ENCODE assay signal across 15 cellular contexts in the genomic region with DNA sequence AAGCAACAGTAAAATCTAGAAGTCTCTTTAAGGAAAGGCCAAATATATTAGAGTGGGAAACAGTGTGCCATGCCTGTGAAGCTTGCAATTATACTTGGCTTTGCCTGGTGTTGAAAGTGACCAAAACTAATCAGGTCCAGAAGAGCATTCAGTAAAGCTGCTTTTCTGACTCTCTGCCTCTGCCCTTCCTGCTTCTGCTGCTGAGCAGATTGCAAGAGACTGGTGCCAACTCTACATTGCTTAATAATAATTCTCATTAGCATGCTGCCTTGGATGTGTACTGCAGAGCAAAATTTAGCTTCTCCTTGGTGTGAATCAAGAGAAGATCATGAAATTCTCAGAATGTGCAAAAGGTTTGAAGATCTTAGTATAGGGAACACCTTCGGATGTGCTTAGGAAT.
A peak's percentile ranks its signal among the peaks of the same experiment; 100 is the strongest.
DNase-seq lines count a peak whose midpoint lies in the region; ATAC-seq and TF ChIP-seq lines count a peak whose summit lies in the region.
"Had no signal": no experiment of that assay in that cellular context is flagged by ENCODE, and none has a peak within 500 bp of the region (broad histone marks: within the 10 kb centered on the region; RNA-seq: fewer than 3 reads in every experiment).

No MANE protein-coding gene starts in this region.

- peak; percentile 88 for DNase-seq in G401 (ENCODE audit: low spot score)
- DNase-seq in NCI-H446 treated with DMSO at 0.1 percent for 48 hours (lab: John Stamatoyannopoulos, UW), result peak; percentile 82
- DNase-seq in dorsolateral prefrontal cortex, result peak in 1 of 10 donors; percentile 45
- DNase-seq in superior temporal gyrus (ENCODE audit: extremely low spot score), result peak; percentile 33
- no peak for DNase-seq in HK-2 (ENCODE audit: unreplicated experiment)
- no peak for DNase-seq in NCI-H1930 (lab: John Stamatoyannopoulos, UW)
- DNase-seq: GDM1, GM23248, HCEC 1CT, NCI-H1105, NCI-H226, NCI-H526 had no signal

- no peak for TF ChIP-seq CTCF in dorsolateral prefrontal cortex (IDR thresholded peaks at IDR 0.05 in 54 of 56, conservative IDR thresholded peaks at IDR 0.05 in 2 of 56; ENCODE audit: low read depth in 1 of 56, partially characterized antibody in 56 of 56)

- peak overlapping the region in 39 of 59 donors; percentile 1 to 71 (median 43) for H3K27ac ChIP-seq in dorsolateral prefrontal cortex
- H3K27ac ChIP-seq: C4-2B, GM23248 had no signal

- no peaks in the 10 kb centered on the region for H3K27me3 ChIP-seq in dorsolateral prefrontal cortex

- intact Hi-C loops in dorsolateral prefrontal cortex (cut with DNase I), result no loop called here

- ATAC-seq in GM21381 (IDR thresholded peaks at IDR 0.05; ENCODE audit: unreplicated experiment), result no peak
- ATAC-seq: Panc1 had no signal

- no peak overlapping the region for H3K4me3 ChIP-seq in dorsolateral prefrontal cortex
- H3K4me3 ChIP-seq: GM23248 had no signal

- in situ Hi-C loops in G401 (cut with HindIII; ENCODE audit: low sequenced_read_pairs), result no loop called here

Comparison
In these comparisons a context has a peak if more than half of its experiments do, and no peak if none do; other contexts are left out.
1. DNase-seq: peak in G401 (single experiment), NCI-H446 treated with DMSO at 0.1 percent for 48 hours (single experiment) and superior temporal gyrus (single experiment); none in HK-2 (single experiment) and NCI-H1930 (0 of 2).